In genomic region chr4:15778191-15778741, GRCh38 we compare ENCODE assay signal across 8 cellular contexts. TPM values are rescaled to one million over a fixed set of nuclear protein-coding genes. Genes with fewer than 3 reads are reported as not detected.
DNase-seq lines count a peak whose midpoint lies in the region; ATAC-seq and TF ChIP-seq lines count a peak whose summit lies in the region.

Gene CD38 (plus strand): TSS chr4:15778328. CDS start chr4:15778415, 87 bp downstream.

- H3K27ac Mint-ChIP-seq in activated CD8-positive, alpha-beta T cell treated with anti-CD3 and anti-CD28 coated beads for 36 hours: peak within 1 kb of the TSS; percentile 88

- peaks cover 75% of the 10 kb centered on the region for H3K4me1 ChIP-seq in DND-41 (ENCODE audit: insufficient read depth, low read length)
- H3K4me1 ChIP-seq in foreskin keratinocyte: no peaks in the 10 kb centered on the region
- peaks cover 10% of the 10 kb centered on the region for H3K4me1 ChIP-seq in osteoblast (ENCODE audit: insufficient read depth, low read length)

- H4K20me1 ChIP-seq in DND-41 (ENCODE audit: insufficient read depth, low read length) (peaks cover 46% of the 10 kb centered on the region), osteoblast (ENCODE audit: insufficient read depth, low read length) (no peaks in the 10 kb centered on the region)

- peak; percentile 89 for DNase-seq in DND-41
- DNase-seq in activated CD8-positive, alpha-beta T cell treated with anti-CD3 and anti-CD28 coated beads for 36 hours: peak; percentile 82
- no peak for DNase-seq in foreskin keratinocyte
- DNase-seq in osteoblast (ENCODE audit: insufficient read length, low spot score, missing footprints): no peak
- DNase-seq in NCI-H2171 (lab: John Stamatoyannopoulos, UW): no peak
- DNase-seq in erythroblast (lab: John Stamatoyannopoulos, UW): no peak

- ATAC-seq in DND-41 (ENCODE audit: insufficient read depth, low read depth): peak; percentile 69
- ATAC-seq in GM19467 (IDR thresholded peaks at IDR 0.05; ENCODE audit: unreplicated experiment): peak; percentile 66
- ATAC-seq in HG03571 (IDR thresholded peaks at IDR 0.05; ENCODE audit: unreplicated experiment): peak; percentile 70
- peak; percentile 81 for ATAC-seq in activated CD8-positive, alpha-beta T cell treated with anti-CD3 and anti-CD28 coated beads for 36 hours
- ATAC-seq in foreskin keratinocyte: peak; percentile 39

- H3K9me3 ChIP-seq in DND-41 (ENCODE audit: insufficient read depth, low read length, severe bottlenecking) (no peaks in the 10 kb centered on the region), osteoblast (ENCODE audit: low read depth, low read length) (no peaks in the 10 kb centered on the region)

- H3K9ac ChIP-seq in DND-41 (ENCODE audit: low read depth, low read length): peak within 1 kb of the TSS; percentile 97

- H3K9me3 Mint-ChIP-seq in activated CD8-positive, alpha-beta T cell treated with anti-CD3 and anti-CD28 coated beads for 36 hours: no peaks in the 10 kb centered on the region

- H3K27ac ChIP-seq in DND-41 (ENCODE audit: low read length): peak within 1 kb of the TSS; percentile 96
- H3K27ac ChIP-seq in foreskin keratinocyte: no peak within 1 kb of the TSS
- no peak within 1 kb of the TSS for H3K27ac ChIP-seq in osteoblast (ENCODE audit: low read depth, low read length)

- H3K27me3 Mint-ChIP-seq in activated CD8-positive, alpha-beta T cell treated with anti-CD3 and anti-CD28 coated beads for 36 hours: peaks cover 15% of the 10 kb centered on the region

- TF ChIP-seq POLR2A in erythroblast (IDR thresholded peaks at IDR 0.05; ENCODE audit: low read length): no peak

- intact Hi-C loops in activated CD8-positive, alpha-beta T cell treated with anti-CD3 and anti-CD28 coated beads for 36 hours (cut with micrococcal nuclease): loop anchor here (5.0 kb wide), 1 partner anchor 41 kb away; no protein-coding TSS in a partner anchor

- H3K4me2 ChIP-seq in DND-41 (ENCODE audit: insufficient read depth, low read length) (peak within 1 kb of the TSS; percentile 60), osteoblast (ENCODE audit: insufficient read depth, low read length) (peak within 1 kb of the TSS; percentile 73)

- POLR2A ChIA-PET in activated CD8-positive, alpha-beta T cell treated with anti-CD3 and anti-CD28 coated beads for 36 hours (lab: Charles Lee): interaction anchor here (1.1 to 4.4 kb wide), 3 partner anchors 11 to 22 kb away, joined by 3 to 19 read pairs (median 11); no protein-coding TSS in a partner anchor

- TF ChIP-seq CTCF in DND-41 (IDR thresholded peaks at IDR 0.05; ENCODE audit: borderline replicate concordance, extremely low read depth, low read length, poor library complexity, severe bottlenecking) (peak; percentile 33), foreskin keratinocyte (conservative IDR thresholded peaks at IDR 0.05) (no peak), osteoblast (IDR thresholded peaks at IDR 0.05; ENCODE audit: extremely low read depth, low read depth, low read length) (no peak)
- no peak for TF ChIP-seq CTCF in activated CD8-positive, alpha-beta T cell treated with anti-CD3 and anti-CD28 coated beads for 36 hours (IDR thresholded peaks at IDR 0.05)

- peaks cover 69% of the 10 kb centered on the region for H3K4me1 Mint-ChIP-seq in activated CD8-positive, alpha-beta T cell treated with anti-CD3 and anti-CD28 coated beads for 36 hours (ENCODE audit: low read depth)

- H3K36me3 ChIP-seq in DND-41 (ENCODE audit: insufficient read depth, low read length) (peaks cover 51% of the 10 kb centered on the region), osteoblast (ENCODE audit: insufficient read depth, low read length) (no peaks in the 10 kb centered on the region)

- H3K27me3 ChIP-seq in DND-41 (ENCODE audit: insufficient read depth, low read length, poor library complexity): no peaks in the 10 kb centered on the region
- H3K27me3 ChIP-seq in foreskin keratinocyte: peaks cover 91% of the 10 kb centered on the region
- H3K27me3 ChIP-seq in osteoblast (ENCODE audit: insufficient read depth, low read length): peaks cover 72% of the 10 kb centered on the region

- peaks cover 38% of the 10 kb centered on the region for H3K36me3 Mint-ChIP-seq in activated CD8-positive, alpha-beta T cell treated with anti-CD3 and anti-CD28 coated beads for 36 hours (ENCODE audit: low read depth)

- no peak within 1 kb of the TSS for H2AFZ ChIP-seq in DND-41 (ENCODE audit: low read depth, low read length)
- peak within 1 kb of the TSS; percentile 78 for H2AFZ ChIP-seq in osteoblast (ENCODE audit: low read length)

- CTCF ChIA-PET in activated CD8-positive, alpha-beta T cell treated with anti-CD3 and anti-CD28 coated beads for 36 hours (lab: Charles Lee): interaction anchor here (1.5 to 2.9 kb wide), 2 partner anchors 20 to 22 kb away, joined by 4 to 13 read pairs; no protein-coding TSS in a partner anchor

- H3K4me3 ChIP-seq in DND-41 (ENCODE audit: low read depth in 1 of 2, low read length in 2 of 2): peak within 1 kb of the TSS; percentile 77 to 82
- H3K4me3 ChIP-seq in osteoblast (ENCODE audit: insufficient read depth, low read length): peak within 1 kb of the TSS; percentile 67

- H3K79me2 ChIP-seq in DND-41 (ENCODE audit: insufficient read depth, low read length): peaks cover 99% of the 10 kb centered on the region
- no peaks in the 10 kb centered on the region for H3K79me2 ChIP-seq in osteoblast (ENCODE audit: insufficient read depth, low read length)

- H3K4me3 Mint-ChIP-seq in activated CD8-positive, alpha-beta T cell treated with anti-CD3 and anti-CD28 coated beads for 36 hours: peak within 1 kb of the TSS; percentile 85

RNA-seq across cellular contexts. Expression of gene CD38, which starts in this region (rescaled TPM):
- 10 to 100 TPM; 24.3 to 25.6 TPM for total RNA-seq in activated CD8-positive, alpha-beta T cell treated with anti-CD3 and anti-CD28 coated beads for 36 hours
- total RNA-seq in foreskin keratinocyte (not detected in 2 replicates), osteoblast (under 0.01 TPM in 2 replicates)
- polyA plus RNA-seq in foreskin keratinocyte: 0.07 TPM in 1 of 2 replicates, not detected in the other

Comparison
In these comparisons a context has a peak if more than half of its experiments do, and no peak if none do; other contexts are left out.
1. RNA of gene CD38 (total RNA-seq): 24.3 to 25.6 TPM in activated CD8-positive, alpha-beta T cell treated with anti-CD3 and anti-CD28 coated beads for 36 hours; not detected in foreskin keratinocyte and under 0.01 TPM in osteoblast; every median in the first group is over 10 times any median in the second.
2. Peak in ATAC-seq in foreskin keratinocyte; RNA of the gene not detected or under 1 TPM.
3. DNase-seq: peak in DND-41 (single experiment) and activated CD8-positive, alpha-beta T cell treated with anti-CD3 and anti-CD28 coated beads for 36 hours (single experiment); none in foreskin keratinocyte (0 of 2), osteoblast (single experiment), NCI-H2171 (single experiment) and erythroblast (0 of 2).
4. Peak in every context shown above with its lines, with median percentiles within 50 percentile points of each other: ATAC-seq.